ENCODE assay signal across 27 cellular contexts in the genomic region with DNA sequence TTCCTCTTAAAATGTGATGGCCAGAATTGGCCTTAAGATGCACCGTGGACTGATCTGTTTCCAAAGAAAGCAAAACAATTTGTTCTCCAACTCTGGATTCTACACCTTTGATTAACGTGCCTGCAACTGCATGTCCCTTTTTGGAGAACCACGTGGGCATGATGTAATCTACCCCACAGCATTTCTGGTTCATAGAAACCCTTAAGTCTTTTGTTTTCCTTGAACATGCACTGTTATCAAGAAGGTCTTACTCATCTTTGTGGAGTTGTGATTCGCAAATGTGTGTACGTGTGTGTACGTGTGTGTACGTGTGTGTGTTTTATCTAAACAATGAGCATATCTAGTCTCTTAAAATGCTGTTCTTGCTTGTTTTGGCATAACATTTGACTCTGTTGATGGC. TPM values are rescaled to one million over a fixed set of nuclear protein-coding genes. Genes with fewer than 3 reads are reported as not detected.
DNase-seq lines count a peak whose midpoint lies in the region; FAIRE-seq and TF ChIP-seq lines count a peak whose summit lies in the region.
"Had no signal": no experiment of that assay in that cellular context is flagged by ENCODE, and none has a peak within 500 bp of the region (broad histone marks: within the 10 kb centered on the region; RNA-seq: fewer than 3 reads in every experiment).

No MANE protein-coding gene starts in this region.

- intact Hi-C loops in Calu3 (cut with micrococcal nuclease; ENCODE audit: unreplicated experiment): no loop called here

- peak overlapping the region; percentile 100 for H3K27ac Mint-ChIP-seq in Calu3 (ENCODE audit: unreplicated experiment)
- H3K27ac Mint-ChIP-seq: activated CD4-positive, alpha-beta memory T cell treated with anti-CD3 and anti-CD28 coated beads, Interleukin-2, amount 10 ng/mL, durations not matched to agents 7 days and 5 days; activated naive CD8-positive, alpha-beta T cell treated with anti-CD3 and anti-CD28 coated beads, Interleukin-2, amount 10 ng/mL, durations not matched to agents 7 days and 5 days; activated T-helper 2 cell treated with anti-CD3 and anti-CD28 coated beads, Interferon-gamma antibody, Interleukin-2, Interleukin-4, amounts not matched to agents 10 μg/mL and 5 μg/mL and 100 μg/mL, durations not matched to agents 14 hours and 24 hours and 36 hours; naive thymus-derived CD8-positive, alpha-beta T cell had no signal

- in situ Hi-C loops in astrocyte of the spinal cord (cut with HindIII; ENCODE audit: low sequenced_read_pairs): no loop called here

- CTCF ChIA-PET in Calu3 (lab: Charles Lee): no interaction called here

- H3K27me3 Mint-ChIP-seq in Calu3 (ENCODE audit: unreplicated experiment): no peaks in the 10 kb centered on the region
- H3K27me3 Mint-ChIP-seq: activated CD4-positive, alpha-beta memory T cell treated with anti-CD3 and anti-CD28 coated beads, Interleukin-2, amount 10 ng/mL, durations not matched to agents 7 days and 5 days; activated naive CD8-positive, alpha-beta T cell treated with anti-CD3 and anti-CD28 coated beads, Interleukin-2, amount 10 ng/mL, durations not matched to agents 7 days and 5 days; naive thymus-derived CD8-positive, alpha-beta T cell had no signal

- H3K4me3 ChIP-seq in astrocyte of the spinal cord (ENCODE audit: low read depth, low read length): no peak overlapping the region
- H3K4me3 ChIP-seq in fibroblast of the aortic adventitia (ENCODE audit: low read depth, low read length): no peak overlapping the region
- H3K4me3 ChIP-seq: dorsolateral prefrontal cortex, GM12878, SJSA1, skin epidermis, tibial artery had no signal

- H3K36me3 Mint-ChIP-seq in Calu3 (ENCODE audit: insufficient read depth, unreplicated experiment): peaks cover 10% of the 10 kb centered on the region
- H3K36me3 Mint-ChIP-seq: naive thymus-derived CD8-positive, alpha-beta T cell; T-cell had no signal

- FAIRE-seq in HTR-8/SVneo (lab: Jason Lieb, UNC): no peak
- FAIRE-seq: D721Med, GM12878, RCC 7860 had no signal

- TF ChIP-seq CTCF in Calu3 (IDR thresholded peaks at IDR 0.05; ENCODE audit: unreplicated experiment) (no peak), astrocyte of the spinal cord (IDR thresholded peaks at IDR 0.05; ENCODE audit: low read depth, low read length) (no peak), fibroblast of the aortic adventitia (IDR thresholded peaks at IDR 0.05; ENCODE audit: insufficient read depth, low read length) (no peak)

- H3K4me1 Mint-ChIP-seq in Calu3 (ENCODE audit: low read depth, unreplicated experiment): peaks cover 56% of the 10 kb centered on the region

- DNase-seq in Calu3 (no peak), NCI-H226 (peak; percentile 10), astrocyte of the spinal cord (ENCODE audit: low read depth, low spot score) (peak; percentile 12), fibroblast of the aortic adventitia (ENCODE audit: low read depth) (peak; percentile 41), nucleus accumbens (lab: John Stamatoyannopoulos, UW) (no peak), HTR-8/SVneo (ENCODE audit: insufficient read length, low spot score) (no peak), Ammon's horn (ENCODE audit: low spot score) (no peak)
- DNase-seq: activated CD4-positive, alpha-beta memory T cell treated with anti-CD3 and anti-CD28 coated beads, Interleukin-2, amount 10 ng/mL, durations not matched to agents 7 days and 5 days; activated CD8-positive, alpha-beta memory T cell treated with anti-CD3 and anti-CD28 coated beads, Interleukin-2, amount 50 U/mL, for 48 hours; activated naive CD8-positive, alpha-beta T cell treated with anti-CD3 and anti-CD28 coated beads, Interleukin-2, amount 10 ng/mL, durations not matched to agents 7 days and 5 days; C1 segment of cervical spinal cord; dorsolateral prefrontal cortex; midbrain; naive thymus-derived CD8-positive, alpha-beta T cell; NCI-H1048; NCI-H187; NCI-H2171 treated with DMSO at 0.1 percent for 48 hours; NCI-H524 treated with DMSO at 0.1 percent for 48 hours; stimulated activated naive CD8-positive, alpha-beta T cell treated with anti-CD3 and anti-CD28 coated beads, Interleukin-15, amount 100 ng/mL, for 72 hours; T-cell; tibial artery had no signal

- no TSS peak for BruUV-seq in Calu3 (replicated peaks; lab: Mats Ljungman, UMichigan)

- H3K9me3 Mint-ChIP-seq in Calu3 (ENCODE audit: low read depth, unreplicated experiment): no peaks in the 10 kb centered on the region
- H3K9me3 Mint-ChIP-seq: activated CD4-positive, alpha-beta memory T cell treated with anti-CD3 and anti-CD28 coated beads, Interleukin-2, amount 10 ng/mL, durations not matched to agents 7 days and 5 days; activated T-helper 2 cell treated with anti-CD3 and anti-CD28 coated beads, Interferon-gamma antibody, Interleukin-2, Interleukin-4, amounts not matched to agents 10 μg/mL and 5 μg/mL and 100 μg/mL, durations not matched to agents 14 hours and 24 hours and 36 hours; naive thymus-derived CD8-positive, alpha-beta T cell had no signal

- peak overlapping the region; percentile 65 for H3K4me3 Mint-ChIP-seq in Calu3 (ENCODE audit: low read depth, unreplicated experiment)
- H3K4me3 Mint-ChIP-seq: activated CD4-positive, alpha-beta memory T cell treated with anti-CD3 and anti-CD28 coated beads, Interleukin-2, amount 10 ng/mL, durations not matched to agents 7 days and 5 days; activated naive CD8-positive, alpha-beta T cell treated with anti-CD3 and anti-CD28 coated beads, Interleukin-2, amount 10 ng/mL, durations not matched to agents 7 days and 5 days; naive thymus-derived CD8-positive, alpha-beta T cell; stimulated activated naive CD8-positive, alpha-beta T cell treated with anti-CD3 and anti-CD28 coated beads, Interleukin-15, amount 100 ng/mL, for 72 hours; T-cell had no signal

RNA-seq across cellular contexts. Expression of a gene that starts 57.8 kb away (rescaled TPM):
- total RNA-seq in Calu3 (2022) (13.2 and 14.0 TPM in 2 replicates), fibroblast of the aortic adventitia (ENCODE audit: low replicate concordance) (1.8 and 3.6 TPM in 2 replicates)
- total RNA-seq: activated T-helper 2 cell treated with anti-CD3 and anti-CD28 coated beads, Interferon-gamma antibody, Interleukin-2, Interleukin-4, amounts not matched to agents 10 μg/mL and 5 μg/mL and 100 μg/mL, durations not matched to agents 14 hours and 24 hours and 36 hours; SJSA1 had no signal

Comparison
In these comparisons a context has a peak if more than half of its experiments do, and no peak if none do; other contexts are left out.
1. DNase-seq: peak in NCI-H226 (single experiment), astrocyte of the spinal cord (single experiment) and fibroblast of the aortic adventitia (single experiment); none in Calu3 (single experiment), nucleus accumbens (0 of 56), HTR-8/SVneo (single experiment) and Ammon's horn (single experiment).